18 cellular contexts compared by ENCODE assay signal in the genomic region with DNA sequence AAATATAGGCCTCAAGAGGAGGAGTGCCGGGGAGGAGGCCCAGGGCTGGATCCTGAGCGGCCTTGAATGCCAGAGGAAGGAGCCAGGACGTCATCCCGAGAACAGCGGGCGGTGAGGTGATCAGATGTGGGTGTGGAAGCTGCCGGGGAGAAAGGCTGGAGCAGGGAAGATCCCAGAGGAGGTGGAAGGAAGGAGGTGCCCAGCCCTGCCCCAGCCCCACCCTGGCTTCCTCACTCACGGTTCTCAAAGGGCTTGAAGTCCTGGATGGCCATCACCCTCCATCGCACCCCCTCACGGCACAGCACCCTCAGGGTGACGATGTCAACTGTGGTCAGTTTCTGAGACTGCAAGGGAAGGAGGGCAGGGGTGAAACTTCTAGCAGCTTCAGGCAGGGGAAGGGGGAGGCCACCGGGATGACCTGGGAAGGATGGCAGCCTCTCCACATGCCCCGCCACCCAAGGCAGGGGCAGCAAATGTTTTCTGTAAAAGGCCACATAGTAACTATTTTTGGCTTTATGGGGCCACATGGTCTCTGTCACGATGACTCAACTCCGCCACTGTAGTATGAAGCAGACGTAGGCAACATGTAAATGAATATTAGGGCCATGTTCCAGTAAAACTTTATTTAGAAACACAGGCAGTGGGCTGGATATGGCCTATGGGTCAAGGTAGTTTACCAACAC. TPM values are rescaled to one million over a fixed set of nuclear protein-coding genes. Genes with fewer than 3 reads are reported as not detected.
DNase-seq lines count a peak whose midpoint lies in the region; ATAC-seq, FAIRE-seq and TF ChIP-seq lines count a peak whose summit lies in the region.
"Had no signal": no experiment of that assay in that cellular context is flagged by ENCODE, and none has a peak within 500 bp of the region (broad histone marks: within the 10 kb centered on the region; RNA-seq: fewer than 3 reads in every experiment).

No MANE protein-coding gene starts in this region.

- H3K36me3 ChIP-seq in K562 (ENCODE audit: control insufficient read depth, insufficient read depth, low read length) = no peaks in the 10 kb centered on the region
- H3K36me3 ChIP-seq in smooth muscle cell (ENCODE audit: low read depth) = no peaks in the 10 kb centered on the region
- H3K36me3 ChIP-seq: cardiac muscle cell, lower lobe of right lung had no signal

- H3K4me3 Mint-ChIP-seq in activated T-cell treated with anti-CD3 and anti-CD28 coated beads, Interleukin-2, amount 50 U/mL, for 24 hours = peak overlapping the region; percentile 67

- no peaks in the 10 kb centered on the region for H3K9me1 ChIP-seq in K562 (ENCODE audit: control insufficient read depth, insufficient read depth, low read length)

- WGBS in K562 (ENCODE audit: insufficient coverage, low coverage, missing lambda C conversion rate) = 11% methylated on average over 8 of the region's 16 CpGs
- 52% methylated on average over 16 of the region's 16 CpGs for WGBS in smooth muscle cell (ENCODE audit: low lambda C conversion rate)

- H4K20me1 ChIP-seq in K562 (replicated peaks; ENCODE audit: control insufficient read depth, insufficient read depth, low read length) = no peaks in the 10 kb centered on the region
- H4K20me1 ChIP-seq in smooth muscle cell (ENCODE audit: low read depth) = no peaks in the 10 kb centered on the region

- DNase-seq in activated T-cell treated with anti-CD3 and anti-CD28 coated beads, Interleukin-2, amount 50 U/mL, for 24 hours = no peak
- DNase-seq in activated T-cell treated with anti-CD3 and anti-CD28 coated beads for 4 hours (no peak), RPMI7951 (ENCODE audit: low read depth) (peak; percentile 43), K562 (ENCODE audit: extremely low read depth in 1 of 4, low spot score in 3 of 4) (no peak), smooth muscle cell (lab: John Stamatoyannopoulos, UW; ENCODE audit: unreplicated experiment) (no peak), NCI-H187 (lab: John Stamatoyannopoulos, UW) (no peak), GM19239 (ENCODE audit: insufficient read length, low spot score) (no peak)
- DNase-seq: ACHN; effector memory CD4-positive, alpha-beta T cell; foreskin fibroblast; lower lobe of right lung; NCI-H1436; NCI-H446 treated with DMSO at 0.1 percent for 48 hours; nucleus accumbens had no signal

- H2AFZ ChIP-seq in K562 (ENCODE audit: low read depth, low read length) (no peak overlapping the region), smooth muscle cell (ENCODE audit: low read depth) (no peak overlapping the region)

- intact Hi-C loops in K562 (cut with micrococcal nuclease) = no loop called here

- no peaks in the 10 kb centered on the region for H3K79me2 ChIP-seq in K562 (ENCODE audit: control insufficient read depth, insufficient read depth, low read length)
- no peaks in the 10 kb centered on the region for H3K79me2 ChIP-seq in smooth muscle cell (ENCODE audit: low read depth)

- H3K9me3 Mint-ChIP-seq in activated T-cell treated with anti-CD3 and anti-CD28 coated beads, Interleukin-2, amount 50 U/mL, for 24 hours = no peaks in the 10 kb centered on the region

- TF ChIP-seq CTCF in K562 (IDR thresholded peaks at IDR 0.05 in 2 of 3, conservative IDR thresholded peaks at IDR 0.05 in 1 of 3; ENCODE audit: insufficient read depth in 2 of 3, low read depth in 1 of 3, low read length in 3 of 3) (no peak), smooth muscle cell (IDR thresholded peaks at IDR 0.05; ENCODE audit: borderline replicate concordance, insufficient read depth, poor library complexity, severe bottlenecking) (no peak)

- H3K4me1 ChIP-seq in K562 (replicated peaks in 1 of 2; ENCODE audit: control insufficient read depth in 2 of 2, insufficient read depth in 2 of 2, low read length in 2 of 2) (peaks cover 5 to 21% of the 10 kb centered on the region in 2 experiments; a peak in 3 of 5 replicates), smooth muscle cell (ENCODE audit: low read depth) (no peaks in the 10 kb centered on the region)
- H3K4me1 ChIP-seq: lower lobe of right lung had no signal

- POLR2A ChIA-PET in K562 (lab: Yijun Ruan, JAX) = no interaction called here

- TF ChIP-seq RAD21 in K562 (CRISPR knock-in tag; conservative IDR thresholded peaks at IDR 0.05 in 1 of 2, IDR thresholded peaks at IDR 0.05 in 1 of 2) = no peak

- H3K27me3 Mint-ChIP-seq in activated T-cell treated with anti-CD3 and anti-CD28 coated beads, Interleukin-2, amount 50 U/mL, for 24 hours = no peaks in the 10 kb centered on the region

- no peaks in the 10 kb centered on the region for H3F3A ChIP-seq in smooth muscle cell (ENCODE audit: low read depth)

- H3K9ac ChIP-seq in K562 (ENCODE audit: insufficient read depth in 1 of 2, low read depth in 2 of 2, low read length in 2 of 2) = no peak overlapping the region
- no peak overlapping the region for H3K9ac ChIP-seq in smooth muscle cell (ENCODE audit: low read depth)

- FAIRE-seq in K562 (lab: Jason Lieb, UNC) = no peak
- FAIRE-seq in GM19239 (lab: Jason Lieb, UNC) = no peak
- FAIRE-seq: G401.6 had no signal

- no peak for TF ChIP-seq POLR2A in K562 (conservative IDR thresholded peaks at IDR 0.05)

- in situ Hi-C loops in K562 (cut with MboI) = no loop called here

- peaks cover 0 to 17% of the 10 kb centered on the region in 2 experiments; a peak in 2 of 5 replicates for H3K27me3 ChIP-seq in K562 (ENCODE audit: control insufficient read depth in 2 of 2, insufficient read depth in 2 of 2, low read length in 2 of 2)
- H3K27me3 ChIP-seq in smooth muscle cell (ENCODE audit: low read depth) = no peaks in the 10 kb centered on the region
- H3K27me3 ChIP-seq: cardiac muscle cell had no signal

- H3K27ac ChIP-seq in K562 (ENCODE audit: extremely low read depth, low read depth, low read length) = no peak overlapping the region
- no peak overlapping the region for H3K27ac ChIP-seq in smooth muscle cell (ENCODE audit: low read depth)
- H3K27ac ChIP-seq: cardiac muscle cell, lower lobe of right lung had no signal

- BruUV-seq in K562 (replicated peaks; lab: Mats Ljungman, UMichigan) = no TSS peak

- H3K4me2 ChIP-seq in K562 (ENCODE audit: insufficient read depth, low read length) (no peak overlapping the region), smooth muscle cell (peak overlapping the region; percentile 4)

- H3K4me1 Mint-ChIP-seq in activated T-cell treated with anti-CD3 and anti-CD28 coated beads, Interleukin-2, amount 50 U/mL, for 24 hours (ENCODE audit: low read depth) = peaks cover 83% of the 10 kb centered on the region

- CTCF ChIA-PET in K562 (lab: Yijun Ruan, JAX; ENCODE audit: low intra/inter-chr PET ratio) = no interaction called here

- peak overlapping the region; percentile 99 for H3K27ac Mint-ChIP-seq in activated T-cell treated with anti-CD3 and anti-CD28 coated beads, Interleukin-2, amount 50 U/mL, for 24 hours

- TF ChIP-seq EP300 in K562 (IDR thresholded peaks at IDR 0.05; ENCODE audit: low read length) = no peak

- H3K9me3 ChIP-seq in K562 (replicated peaks; ENCODE audit: control insufficient read depth, insufficient read depth, low read depth, low read length) (no peaks in the 10 kb centered on the region), smooth muscle cell (replicated peaks; ENCODE audit: low read depth) (no peaks in the 10 kb centered on the region)
- H3K9me3 ChIP-seq: lower lobe of right lung had no signal

- no peak for ATAC-seq in K562
- ATAC-seq in HG03432 (IDR thresholded peaks at IDR 0.05; ENCODE audit: unreplicated experiment) = no peak
- ATAC-seq: lower lobe of right lung, Panc1 had no signal

- peaks cover 99% of the 10 kb centered on the region for H3K36me3 Mint-ChIP-seq in activated T-cell treated with anti-CD3 and anti-CD28 coated beads, Interleukin-2, amount 50 U/mL, for 24 hours (ENCODE audit: low read depth)

- H3K4me3 ChIP-seq in K562 = no peak overlapping the region
- H3K4me3 ChIP-seq in smooth muscle cell = no peak overlapping the region
- H3K4me3 ChIP-seq: cardiac muscle cell, lower lobe of right lung had no signal

RNA-seq across cellular contexts. Expression of gene IL2RB, which starts 10.7 kb away (rescaled TPM):
- total RNA-seq in RPMI7951 (2014; rRNA removed; shearing (Covaris generic)) = 0.10 TPM in 1 of 2 replicates, not detected in the other
- total RNA-seq in K562 (2011; cell fraction: chromatin; rRNA removed; ENCODE audit: low replicate concordance) = 0.09 and 0.74 TPM in 2 replicates
- total RNA-seq in K562 (2011; cell fraction: nucleolus; rRNA removed) = 0.33 and 0.39 TPM in 2 replicates
- 0.29 and 1.6 TPM in 2 replicates for total RNA-seq in K562 (2011; cell fraction: nucleoplasm; rRNA removed)
- 0.45 TPM in 1 of 2 replicates, not detected in the other for total RNA-seq in K562 (2014; rRNA removed)
- 0.10 and 0.11 TPM in 2 replicates for total RNA-seq in K562 (2014; rRNA removed; fragmentation: Illumina TruSeq; extraction: Trizol)
- total RNA-seq in K562 (2015; rRNA removed; fragmentation: Illumina TruSeq; extraction: Trizol) = 0.07 and 0.23 TPM in 2 replicates
- 0.75 and 0.78 TPM in 2 replicates for total RNA-seq in K562 (2021)
- polyA plus RNA-seq in K562 (2011; rRNA removed) = 0.22 and 0.24 TPM in 2 replicates
- 0.07 and 0.19 TPM in 2 replicates for polyA plus RNA-seq in K562 (2011; cell fraction: cytosol; rRNA removed)
- 0.41 TPM in 1 of 2 replicates, not detected in the other for polyA plus RNA-seq in K562 (2011; cell fraction: nucleus; rRNA removed)
- 1.1 and 9.5 TPM in 2 replicates for polyA plus RNA-seq in K562 (2012)
- polyA plus RNA-seq in K562 (2014; fragmentation: Illumina TruSeq; extraction: Trizol) = 0.54 and 0.66 TPM in 2 replicates
- polyA plus RNA-seq in K562 (2014; fragmentation: Nextera tagmentation; extraction: Ambion mirVana) = under 1 TPM; 0.03 TPM
- polyA plus RNA-seq in K562 (2014; rRNA removed) = 0.28 and 0.54 TPM in 2 replicates
- 0.03 and 0.04 TPM in 2 replicates for polyA minus RNA-seq in K562 (2011; rRNA and poly(A)+ RNA removed)
- polyA minus RNA-seq in K562 (2011; cell fraction: cytosol; rRNA and poly(A)+ RNA removed) = not detected in 2 replicates
- polyA minus RNA-seq in K562 (2011; cell fraction: nucleus; rRNA and poly(A)+ RNA removed) = 0.13 TPM in 1 of 2 replicates, not detected in the other
- total RNA-seq in smooth muscle cell = 0.76 and 1.1 TPM in 2 replicates
- polyA plus RNA-seq in smooth muscle cell = 3.6 and 3.8 TPM in 2 replicates
- polyA plus RNA-seq: cardiac muscle cell had no signal

RNA-seq across cellular contexts. Expression of gene TMPRSS6, which starts 29.5 kb away (rescaled TPM):
- not detected in 2 replicates for total RNA-seq in RPMI7951 (2014; rRNA removed; shearing (Covaris generic))
- total RNA-seq in K562 (2011; cell fraction: chromatin; rRNA removed; ENCODE audit: low replicate concordance) = not detected in 2 replicates
- total RNA-seq in K562 (2011; cell fraction: nucleolus; rRNA removed) = not detected in 2 replicates
- total RNA-seq in K562 (2011; cell fraction: nucleoplasm; rRNA removed) = not detected in 2 replicates
- total RNA-seq in K562 (2014; rRNA removed) = not detected in 2 replicates
- total RNA-seq in K562 (2014; rRNA removed; fragmentation: Illumina TruSeq; extraction: Trizol) = not detected in 2 replicates
- total RNA-seq in K562 (2015; rRNA removed; fragmentation: Illumina TruSeq; extraction: Trizol) = not detected in 2 replicates
- total RNA-seq in K562 (2021) = not detected in 2 replicates
- polyA plus RNA-seq in K562 (2011; rRNA removed) = 0.03 TPM in 1 of 2 replicates, not detected in the other
- not detected in 2 replicates for polyA plus RNA-seq in K562 (2011; cell fraction: cytosol; rRNA removed)
- not detected in 2 replicates for polyA plus RNA-seq in K562 (2011; cell fraction: nucleus; rRNA removed)
- polyA plus RNA-seq in K562 (2012) = not detected in 2 replicates
- polyA plus RNA-seq in K562 (2014; fragmentation: Illumina TruSeq; extraction: Trizol) = not detected in 2 replicates
- not detected for polyA plus RNA-seq in K562 (2014; fragmentation: Nextera tagmentation; extraction: Ambion mirVana)
- not detected in 2 replicates for polyA plus RNA-seq in K562 (2014; rRNA removed)
- polyA minus RNA-seq in K562 (2011; rRNA and poly(A)+ RNA removed) = not detected in 2 replicates
- not detected in 2 replicates for polyA minus RNA-seq in K562 (2011; cell fraction: cytosol; rRNA and poly(A)+ RNA removed)
- polyA minus RNA-seq in K562 (2011; cell fraction: nucleus; rRNA and poly(A)+ RNA removed) = not detected in 2 replicates
- total RNA-seq in smooth muscle cell = not detected in 2 replicates
- 0.69 TPM in 1 of 2 replicates, not detected in the other for polyA plus RNA-seq in smooth muscle cell
- total RNA-seq: cardiac muscle cell had no signal

RNA-seq across cellular contexts. Expression of gene C1QTNF6, which starts 49.0 kb away (rescaled TPM):
- 2.0 and 2.2 TPM in 2 replicates for total RNA-seq in RPMI7951 (2014; rRNA removed; shearing (Covaris generic))
- 4.0 and 6.2 TPM in 2 replicates for total RNA-seq in K562 (2011; cell fraction: chromatin; rRNA removed; ENCODE audit: low replicate concordance)
- total RNA-seq in K562 (2011; cell fraction: nucleolus; rRNA removed) = 4.3 and 4.5 TPM in 2 replicates
- 4.8 and 5.4 TPM in 2 replicates for total RNA-seq in K562 (2011; cell fraction: nucleoplasm; rRNA removed)
- total RNA-seq in K562 (2014; rRNA removed) (0.18 and 0.41 TPM in 2 replicates), K562 (2014; rRNA removed; fragmentation: Illumina TruSeq; extraction: Trizol) (0.54 and 0.55 TPM in 2 replicates), K562 (2015; rRNA removed; fragmentation: Illumina TruSeq; extraction: Trizol) (0.40 and 0.53 TPM in 2 replicates), K562 (2021) (0.75 and 0.81 TPM in 2 replicates), smooth muscle cell (11.8 and 14.3 TPM in 2 replicates)
- polyA plus RNA-seq in K562 (2011; rRNA removed) (0.92 and 1.6 TPM in 2 replicates), K562 (2014; fragmentation: Illumina TruSeq; extraction: Trizol) (0.68 and 1.1 TPM in 2 replicates), K562 (2014; fragmentation: Nextera tagmentation; extraction: Ambion mirVana) (under 1 TPM; 0.20 to 0.21 TPM), K562 (2014; rRNA removed) (0.70 and 0.91 TPM in 2 replicates), smooth muscle cell (26.8 and 33.6 TPM in 2 replicates)
- 0.52 and 0.83 TPM in 2 replicates for polyA plus RNA-seq in K562 (2011; cell fraction: cytosol; rRNA removed)
- 7.9 and 8.6 TPM in 2 replicates for polyA plus RNA-seq in K562 (2011; cell fraction: nucleus; rRNA removed)
- polyA plus RNA-seq in K562 (2012) = 0.60 and 4.1 TPM in 2 replicates
- polyA minus RNA-seq in K562 (2011; rRNA and poly(A)+ RNA removed) = 1.9 and 2.3 TPM in 2 replicates
- polyA minus RNA-seq in K562 (2011; cell fraction: cytosol; rRNA and poly(A)+ RNA removed) = 0.67 and 1.4 TPM in 2 replicates
- 6.1 and 9.6 TPM in 2 replicates for polyA minus RNA-seq in K562 (2011; cell fraction: nucleus; rRNA and poly(A)+ RNA removed)
